Comparison of ENCODE assay signal across 14 cellular contexts in the genomic region with DNA sequence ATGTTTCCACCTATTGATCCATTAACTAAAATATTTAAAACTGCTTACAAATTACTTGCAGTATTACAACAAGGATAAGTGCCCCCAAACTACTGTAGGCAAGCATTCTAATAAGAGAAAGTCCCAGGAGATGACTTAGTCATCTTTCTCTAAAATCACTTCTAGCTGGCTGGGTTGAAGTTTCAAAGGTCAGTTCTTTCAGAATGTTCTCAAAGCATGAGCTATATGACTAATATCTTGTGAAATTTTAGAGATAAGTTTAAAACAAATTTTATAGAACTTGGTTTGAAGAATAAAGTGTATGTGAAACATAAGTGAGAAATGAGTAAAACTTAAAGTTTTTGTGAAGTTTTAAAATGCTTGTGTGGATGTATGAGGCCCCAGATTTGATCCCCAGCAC. TPM values are rescaled to one million over a fixed set of nuclear protein-coding genes. Genes with fewer than 3 reads are reported as not detected.
DNase-seq lines count a peak whose midpoint lies in the region; ATAC-seq lines count a peak whose summit lies in the region.
"Had no signal": no experiment of that assay in that cellular context is flagged by ENCODE, and none has a peak within 500 bp of the region (broad histone marks: within the 10 kb centered on the region; RNA-seq: fewer than 3 reads in every experiment).

No MANE protein-coding gene starts in this region.

- peak; percentile 60 for ATAC-seq in GM21619 (IDR thresholded peaks at IDR 0.05; ENCODE audit: unreplicated experiment)
- ATAC-seq in HG03159 (IDR thresholded peaks at IDR 0.05; ENCODE audit: unreplicated experiment): no peak

- H3K9me3 Mint-ChIP-seq in activated T-helper 2 cell treated with anti-CD3 and anti-CD28 coated beads, Interferon-gamma antibody, Interleukin-2, Interleukin-4, amounts not matched to agents 10 μg/mL and 5 μg/mL and 100 μg/mL, durations not matched to agents 14 hours and 24 hours and 36 hours: peaks cover 14% of the 10 kb centered on the region
- peaks cover 11% of the 10 kb centered on the region for H3K9me3 Mint-ChIP-seq in activated CD4-positive, alpha-beta T cell treated with anti-CD3 and anti-CD28 coated beads, Interleukin-2, amount 10 ng/mL, durations not matched to agents 24 days and 14 days

- intact Hi-C loops in activated T-helper 2 cell treated with anti-CD3 and anti-CD28 coated beads, Interferon-gamma antibody, Interleukin-2, Interleukin-4, amounts not matched to agents 10 μg/mL and 5 μg/mL and 100 μg/mL, durations not matched to agents 14 hours and 24 hours and 36 hours (cut with micrococcal nuclease): loop anchor here (1.0 kb wide), 1 partner anchor 69 kb away; no protein-coding TSS in a partner anchor
- intact Hi-C loops in activated CD4-positive, alpha-beta T cell treated with anti-CD3 and anti-CD28 coated beads, Interleukin-2, amount 10 ng/mL, durations not matched to agents 24 days and 14 days (cut with micrococcal nuclease): no loop called here

- peak overlapping the region; percentile 68 for H3K27ac Mint-ChIP-seq in activated T-helper 2 cell treated with anti-CD3 and anti-CD28 coated beads, Interferon-gamma antibody, Interleukin-2, Interleukin-4, amounts not matched to agents 10 μg/mL and 5 μg/mL and 100 μg/mL, durations not matched to agents 14 hours and 24 hours and 36 hours
- no peak overlapping the region for H3K27ac Mint-ChIP-seq in activated CD4-positive, alpha-beta T cell treated with anti-CD3 and anti-CD28 coated beads, Interleukin-2, amount 10 ng/mL, durations not matched to agents 24 days and 14 days
- H3K27ac Mint-ChIP-seq: B cell had no signal

- DNase-seq in AG20443 (ENCODE audit: low spot score) (peak; percentile 57), kidney tubule cell (ENCODE audit: low spot score) (peak; percentile 15), caudate nucleus (lab: John Stamatoyannopoulos, UW) (no peak), NCI-H524 treated with DMSO at 0.1 percent for 48 hours (lab: John Stamatoyannopoulos, UW) (no peak)
- DNase-seq in activated T-helper 2 cell treated with anti-CD3 and anti-CD28 coated beads, Interferon-gamma antibody, Interleukin-2, Interleukin-4, amounts not matched to agents 10 μg/mL and 5 μg/mL and 100 μg/mL, durations not matched to agents 14 hours and 24 hours and 36 hours (ENCODE audit: low spot score): no peak
- DNase-seq in activated CD4-positive, alpha-beta T cell treated with anti-CD3 and anti-CD28 coated beads, Interleukin-2, amount 10 ng/mL, durations not matched to agents 24 days and 14 days: no peak
- DNase-seq: activated effector memory CD4-positive, alpha-beta T cell treated with Interleukin-2 at 50 U/mL for 16 hours; DND-41; erythroblast had no signal

- peaks cover 24% of the 10 kb centered on the region for H3K4me1 Mint-ChIP-seq in activated T-helper 2 cell treated with anti-CD3 and anti-CD28 coated beads, Interferon-gamma antibody, Interleukin-2, Interleukin-4, amounts not matched to agents 10 μg/mL and 5 μg/mL and 100 μg/mL, durations not matched to agents 14 hours and 24 hours and 36 hours (ENCODE audit: low read depth)
- peaks cover 3% of the 10 kb centered on the region for H3K4me1 Mint-ChIP-seq in activated CD4-positive, alpha-beta T cell treated with anti-CD3 and anti-CD28 coated beads, Interleukin-2, amount 10 ng/mL, durations not matched to agents 24 days and 14 days
- H3K4me1 Mint-ChIP-seq: B cell had no signal

- no peaks in the 10 kb centered on the region for H3K36me3 Mint-ChIP-seq in activated T-helper 2 cell treated with anti-CD3 and anti-CD28 coated beads, Interferon-gamma antibody, Interleukin-2, Interleukin-4, amounts not matched to agents 10 μg/mL and 5 μg/mL and 100 μg/mL, durations not matched to agents 14 hours and 24 hours and 36 hours (ENCODE audit: low read depth)
- H3K36me3 Mint-ChIP-seq in activated CD4-positive, alpha-beta T cell treated with anti-CD3 and anti-CD28 coated beads, Interleukin-2, amount 10 ng/mL, durations not matched to agents 24 days and 14 days (ENCODE audit: low read depth): no peaks in the 10 kb centered on the region

- peaks cover 3% of the 10 kb centered on the region for H3K27me3 Mint-ChIP-seq in activated T-helper 2 cell treated with anti-CD3 and anti-CD28 coated beads, Interferon-gamma antibody, Interleukin-2, Interleukin-4, amounts not matched to agents 10 μg/mL and 5 μg/mL and 100 μg/mL, durations not matched to agents 14 hours and 24 hours and 36 hours (ENCODE audit: low read depth)
- H3K27me3 Mint-ChIP-seq in activated CD4-positive, alpha-beta T cell treated with anti-CD3 and anti-CD28 coated beads, Interleukin-2, amount 10 ng/mL, durations not matched to agents 24 days and 14 days: peaks cover 4% of the 10 kb centered on the region
- H3K27me3 Mint-ChIP-seq: B cell had no signal

- no peak overlapping the region for H3K27ac ChIP-seq in caudate nucleus (ENCODE audit: low read depth, low read length)

- H3K4me3 Mint-ChIP-seq in activated T-helper 2 cell treated with anti-CD3 and anti-CD28 coated beads, Interferon-gamma antibody, Interleukin-2, Interleukin-4, amounts not matched to agents 10 μg/mL and 5 μg/mL and 100 μg/mL, durations not matched to agents 14 hours and 24 hours and 36 hours (ENCODE audit: low read depth): no peak overlapping the region
- H3K4me3 Mint-ChIP-seq in activated CD4-positive, alpha-beta T cell treated with anti-CD3 and anti-CD28 coated beads, Interleukin-2, amount 10 ng/mL, durations not matched to agents 24 days and 14 days: no peak overlapping the region
- H3K4me3 Mint-ChIP-seq: B cell had no signal

RNA-seq across cellular contexts. Expression of a gene that starts 24.3 kb away (rescaled TPM):
- not detected in 2 replicates for total RNA-seq in activated T-helper 2 cell treated with anti-CD3 and anti-CD28 coated beads, Interferon-gamma antibody, Interleukin-2, Interleukin-4, amounts not matched to agents 10 μg/mL and 5 μg/mL and 100 μg/mL, durations not matched to agents 14 hours and 24 hours and 36 hours
- total RNA-seq in activated CD4-positive, alpha-beta T cell treated with anti-CD3 and anti-CD28 coated beads, Interleukin-2, amount 10 ng/mL, durations not matched to agents 24 days and 14 days: not detected in 2 replicates
- total RNA-seq: B cell, cardiac septum, mesenteric fat pad had no signal

Comparison
In these comparisons a context has a peak if more than half of its experiments do, and no peak if none do; other contexts are left out.
1. DNase-seq: peak in AG20443 (single experiment) and kidney tubule cell (single experiment); none in activated T-helper 2 cell treated with anti-CD3 and anti-CD28 coated beads, Interferon-gamma antibody, Interleukin-2, Interleukin-4, amounts not matched to agents 10 μg/mL and 5 μg/mL and 100 μg/mL, durations not matched to agents 14 hours and 24 hours and 36 hours (single experiment), activated CD4-positive, alpha-beta T cell treated with anti-CD3 and anti-CD28 coated beads, Interleukin-2, amount 10 ng/mL, durations not matched to agents 24 days and 14 days (single experiment), caudate nucleus (0 of 61) and NCI-H524 treated with DMSO at 0.1 percent for 48 hours (single experiment).